1 cellular context compared by ENCODE assay signal in the genomic region with DNA sequence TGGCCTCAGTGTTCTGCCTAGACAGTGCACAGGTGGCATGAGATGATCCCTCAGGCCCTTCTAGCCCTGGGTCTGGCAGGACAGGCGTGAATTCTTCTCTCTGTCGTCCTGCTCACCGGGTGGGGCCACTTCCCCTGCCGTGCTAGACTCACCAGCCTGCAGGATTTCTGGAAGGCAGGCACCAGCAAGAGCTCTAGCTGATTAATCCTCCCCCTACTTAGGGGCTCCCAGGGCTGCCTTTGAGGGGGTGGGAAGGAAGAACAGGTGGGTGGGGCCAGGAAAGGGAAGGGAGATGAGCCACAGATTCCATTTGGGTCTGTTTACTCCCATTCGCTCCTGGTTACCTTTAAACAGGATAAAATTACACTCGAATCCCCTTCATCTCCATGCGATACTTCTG.
TF ChIP-seq lines count a peak whose summit lies in the region.

No MANE protein-coding gene starts in this region.

TF ChIP-seq in WTC11, 78 proteins besides CTCF, POLR2A, EP300 and RAD21 (continued from another document):
- TF ChIP-seq, protein P1, sequence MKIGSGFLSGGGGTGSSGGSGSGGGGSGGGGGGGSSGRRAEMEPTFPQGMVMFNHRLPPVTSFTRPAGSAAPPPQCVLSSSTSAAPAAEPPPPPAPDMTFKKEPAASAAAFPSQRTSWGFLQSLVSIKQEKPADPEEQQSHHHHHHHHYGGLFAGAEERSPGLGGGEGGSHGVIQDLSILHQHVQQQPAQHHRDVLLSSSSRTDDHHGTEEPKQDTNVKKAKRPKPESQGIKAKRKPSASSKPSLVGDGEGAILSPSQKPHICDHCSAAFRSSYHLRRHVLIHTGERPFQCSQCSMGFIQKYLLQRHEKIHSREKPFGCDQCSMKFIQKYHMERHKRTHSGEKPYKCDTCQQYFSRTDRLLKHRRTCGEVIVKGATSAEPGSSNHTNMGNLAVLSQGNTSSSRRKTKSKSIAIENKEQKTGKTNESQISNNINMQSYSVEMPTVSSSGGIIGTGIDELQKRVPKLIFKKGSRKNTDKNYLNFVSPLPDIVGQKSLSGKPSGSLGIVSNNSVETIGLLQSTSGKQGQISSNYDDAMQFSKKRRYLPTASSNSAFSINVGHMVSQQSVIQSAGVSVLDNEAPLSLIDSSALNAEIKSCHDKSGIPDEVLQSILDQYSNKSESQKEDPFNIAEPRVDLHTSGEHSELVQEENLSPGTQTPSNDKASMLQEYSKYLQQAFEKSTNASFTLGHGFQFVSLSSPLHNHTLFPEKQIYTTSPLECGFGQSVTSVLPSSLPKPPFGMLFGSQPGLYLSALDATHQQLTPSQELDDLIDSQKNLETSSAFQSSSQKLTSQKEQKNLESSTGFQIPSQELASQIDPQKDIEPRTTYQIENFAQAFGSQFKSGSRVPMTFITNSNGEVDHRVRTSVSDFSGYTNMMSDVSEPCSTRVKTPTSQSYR (CRISPR knock-in tag; IDR thresholded peaks at IDR 0.05), result no peak
- TF ChIP-seq OVOL2 (CRISPR knock-in tag; IDR thresholded peaks at IDR 0.05; ENCODE audit: borderline replicate concordance), result no peak
